In the genomic region with DNA sequence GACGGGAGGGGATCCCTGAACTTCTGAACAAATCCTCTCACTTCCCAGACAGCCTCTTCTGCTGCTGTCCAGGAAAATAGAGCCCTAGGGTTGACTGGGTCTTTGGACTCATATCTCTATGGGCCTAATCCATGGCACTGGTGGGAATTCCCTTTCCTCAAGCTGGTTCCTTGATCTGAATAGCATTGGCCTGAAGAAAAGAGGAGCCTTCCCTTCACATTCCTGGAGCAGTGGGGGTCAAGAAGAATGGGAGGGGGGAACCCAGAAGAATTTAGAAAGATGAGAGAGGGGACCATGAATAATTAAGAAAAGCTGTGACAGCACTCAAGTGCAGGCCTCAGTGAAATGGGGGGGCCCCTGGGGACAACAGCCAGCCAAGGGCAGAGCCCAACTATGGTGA, we compare ENCODE assay signal across 19 cellular contexts.
DNase-seq lines count a peak whose midpoint lies in the region; ATAC-seq and TF ChIP-seq lines count a peak whose summit lies in the region.
"Had no signal": no experiment of that assay in that cellular context is flagged by ENCODE, and none has a peak within 500 bp of the region (broad histone marks: within the 10 kb centered on the region; RNA-seq: fewer than 3 reads in every experiment).

No MANE protein-coding gene starts in this region.

- TF ChIP-seq CTCF in stomach (IDR thresholded peaks at IDR 0.05), result no peak

- H2BK5ac ChIP-seq in mesendoderm (ENCODE audit: low read length), result no peak overlapping the region

- no peak overlapping the region for H3K18ac ChIP-seq in mesendoderm (ENCODE audit: low read length)

- H3K9me2 ChIP-seq in GM23248 (ENCODE audit: insufficient read depth), result no peaks in the 10 kb centered on the region

- no peak overlapping the region for H2BK120ac ChIP-seq in mesendoderm (ENCODE audit: low read depth, low read length)

- H3K23ac ChIP-seq in mesendoderm (ENCODE audit: low read length), result no peak overlapping the region

- no peaks in the 10 kb centered on the region for H3K27me3 ChIP-seq in GM23248 (replicated peaks; ENCODE audit: insufficient read depth)
- no peaks in the 10 kb centered on the region for H3K27me3 ChIP-seq in adipocyte (replicated peaks; ENCODE audit: control insufficient read depth, insufficient read depth, low read length)
- no peaks in the 10 kb centered on the region for H3K27me3 ChIP-seq in mesendoderm (ENCODE audit: insufficient read depth, low read length, poor library complexity)
- H3K27me3 ChIP-seq in stomach, result no peaks in the 10 kb centered on the region

- H3K4ac ChIP-seq in mesendoderm (ENCODE audit: low read depth, low read length), result no peak overlapping the region

- TF ChIP-seq POLR2A in stomach (IDR thresholded peaks at IDR 0.05), result no peak

- 95 to 96% methylated on average over 1 of the region's 1 CpG for WGBS in GM23248 (ENCODE audit: low coverage in 1 of 2, low lambda C conversion rate in 2 of 2, missing lambda C conversion rate in 2 of 2), 2 experiments
- WGBS in mesendoderm (ENCODE audit: extremely low coverage, insufficient coverage, low lambda C conversion rate), result no CpG with 5 or more reads among the region's 1 CpG
- 84 to 100% (median 93%) methylated on average over 1 of the region's 1 CpG for WGBS in stomach, 5 donors

- H3K79me2 ChIP-seq in GM23248 (ENCODE audit: insufficient read depth) (peaks cover 97% of the 10 kb centered on the region), mesendoderm (ENCODE audit: control insufficient read depth, insufficient read depth, low read length) (no peaks in the 10 kb centered on the region)

- ATAC-seq in GM18861 (IDR thresholded peaks at IDR 0.05; ENCODE audit: unreplicated experiment), result no peak
- ATAC-seq: A549, GM12878, PC-3 had no signal

- no peaks in the 10 kb centered on the region for H3K9me3 ChIP-seq in GM23248 (ENCODE audit: low read depth)
- H3K9me3 ChIP-seq in adipocyte (ENCODE audit: control insufficient read depth, low read length), result no peaks in the 10 kb centered on the region
- H3K9me3 ChIP-seq in stomach, result no peaks in the 10 kb centered on the region
- H3K9me3 ChIP-seq: A549 had no signal

- peak overlapping the region; percentile 13 for H3K27ac ChIP-seq in GM23248
- no peak overlapping the region for H3K27ac ChIP-seq in mesendoderm (ENCODE audit: low read depth, low read length)
- peak overlapping the region in 3 of 5 donors; percentile 2 to 61 (median 23) for H3K27ac ChIP-seq in stomach
- H3K27ac ChIP-seq: A549, C4-2B, RWPE1 had no signal

- peaks cover 94% of the 10 kb centered on the region for H3K36me3 ChIP-seq in GM23248 (ENCODE audit: low read depth)
- peaks cover 97% of the 10 kb centered on the region for H3K36me3 ChIP-seq in adipocyte (ENCODE audit: control insufficient read depth, insufficient read depth, low read length, severe bottlenecking)
- no peaks in the 10 kb centered on the region for H3K36me3 ChIP-seq in mesendoderm (ENCODE audit: control insufficient read depth, insufficient read depth, low read length)
- peaks cover 0 to 56% (median 39%) of the 10 kb centered on the region in 4 donors for H3K36me3 ChIP-seq in stomach

- in situ Hi-C loops in GM23248 (cut with MboI), result no loop called here

- no peaks in the 10 kb centered on the region for H4K20me1 ChIP-seq in GM23248 (ENCODE audit: insufficient read depth)

- H2AFZ ChIP-seq in GM23248, result no peak overlapping the region

- H3F3A ChIP-seq in GM23248 (ENCODE audit: insufficient read depth), result peaks cover 99% of the 10 kb centered on the region

- no peak overlapping the region for H4K8ac ChIP-seq in mesendoderm (ENCODE audit: low read depth, low read length)

- no peaks in the 10 kb centered on the region for H3K79me1 ChIP-seq in mesendoderm (ENCODE audit: low read length)

- no peak for TF ChIP-seq EP300 in stomach (IDR thresholded peaks at IDR 0.05)

- H3K9ac ChIP-seq in GM23248, result no peak overlapping the region
- H3K9ac ChIP-seq in adipocyte (ENCODE audit: low read length), result peak overlapping the region; percentile 7
- H3K9ac ChIP-seq in mesendoderm (ENCODE audit: low read length), result no peak overlapping the region

- no peak overlapping the region for H2BK15ac ChIP-seq in mesendoderm (replicated peaks; ENCODE audit: low read depth)

- intact Hi-C loops in stomach (cut with DNase I; ENCODE audit: low total_unique reads), result no loop called here

- H3K4me3 ChIP-seq in GM23248 (no peak overlapping the region), adipocyte (ENCODE audit: low read length) (no peak overlapping the region), mesendoderm (ENCODE audit: low read length) (no peak overlapping the region), stomach (no peak overlapping the region)
- H3K4me3 ChIP-seq: A549, GM12878 had no signal

- H3K56ac ChIP-seq in mesendoderm (ENCODE audit: low read length), result no peak overlapping the region

- H3K4me2 ChIP-seq in GM23248 (ENCODE audit: unreplicated experiment), result no peak overlapping the region
- H3K4me2 ChIP-seq in mesendoderm (ENCODE audit: low read length), result no peak overlapping the region
- H3K4me2 ChIP-seq: A549 had no signal

- no peak overlapping the region for H4K5ac ChIP-seq in mesendoderm (ENCODE audit: low read length)

- no peak for DNase-seq in GM23248
- DNase-seq in adipocyte (ENCODE audit: low read depth), result no peak
- DNase-seq in mesendoderm, result peak; percentile 11
- no peak for DNase-seq in stomach
- no peak for DNase-seq in occipital lobe (lab: John Stamatoyannopoulos, UW)
- DNase-seq in activated CD4-positive, alpha-beta T cell treated with anti-CD3 and anti-CD28 coated beads for 1 hour, result no peak
- DNase-seq in pons (ENCODE audit: low spot score), result no peak
- DNase-seq: DMS 273 treated with DMSO at 0.1 percent for 48 hours, GDM1, NCI-H1436, NCI-H2029, NCI-H2171, NCI-H446, PC-3 had no signal

- no peaks in the 10 kb centered on the region for H3K4me1 ChIP-seq in GM23248 (ENCODE audit: insufficient read depth)
- peaks cover 15% of the 10 kb centered on the region for H3K4me1 ChIP-seq in adipocyte (ENCODE audit: control insufficient read depth, insufficient read depth, low read length)
- H3K4me1 ChIP-seq in mesendoderm (ENCODE audit: control insufficient read depth, low read depth, low read length), result no peaks in the 10 kb centered on the region
- H3K4me1 ChIP-seq in stomach, result peaks cover 0 to 21% (median 3%) of the 10 kb centered on the region in 4 donors
- H3K4me1 ChIP-seq: A549 had no signal

- H2AK5ac ChIP-seq in mesendoderm (ENCODE audit: low read length), result no peak overlapping the region
